ENCODE assay signal across 12 cellular contexts in the genomic region with DNA sequence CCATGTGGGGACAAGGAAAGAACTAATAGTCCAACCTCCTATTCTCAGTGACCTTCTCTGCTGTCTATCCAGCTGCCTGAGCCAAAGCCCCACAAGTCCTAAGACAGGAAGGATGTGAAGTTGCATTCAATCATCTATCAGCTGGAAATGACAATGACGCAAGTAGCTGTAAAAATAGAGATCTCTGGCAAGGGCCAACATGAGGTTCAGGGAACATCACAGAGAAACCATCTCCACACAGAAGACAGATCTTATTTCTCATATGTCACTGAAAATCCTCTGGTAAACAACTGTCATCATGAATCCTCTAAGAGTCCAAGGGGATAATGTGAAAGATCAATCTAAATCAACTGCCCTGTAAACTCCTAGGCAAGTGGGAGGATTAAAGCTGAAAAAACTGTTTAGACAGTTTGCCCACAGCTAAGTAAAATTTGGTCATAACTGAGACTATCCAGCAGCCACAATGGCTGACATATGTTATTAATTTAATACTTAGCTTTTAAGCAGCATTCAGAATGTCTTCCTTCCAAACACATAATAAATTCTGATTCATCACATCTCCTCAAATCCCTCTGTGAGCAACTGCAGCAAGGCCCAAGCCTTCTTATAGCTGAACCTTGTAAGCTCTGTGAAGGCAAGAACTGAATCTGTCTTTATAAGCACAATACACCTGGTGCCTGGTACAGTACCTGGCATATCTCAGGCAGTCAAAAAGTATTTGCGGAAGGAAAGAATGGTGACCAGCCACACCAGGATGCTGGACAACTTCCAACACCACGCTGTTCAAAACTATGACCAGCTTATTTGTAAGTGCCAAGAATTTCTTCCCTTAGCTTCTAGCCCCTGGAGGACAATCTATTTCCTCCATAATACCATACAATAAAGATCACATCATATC. TPM values are rescaled to one million over a fixed set of nuclear protein-coding genes. Genes with fewer than 3 reads are reported as not detected.
DNase-seq lines count a peak whose midpoint lies in the region; ATAC-seq, FAIRE-seq and TF ChIP-seq lines count a peak whose summit lies in the region.
"Had no signal": no experiment of that assay in that cellular context is flagged by ENCODE, and none has a peak within 500 bp of the region (broad histone marks: within the 10 kb centered on the region; RNA-seq: fewer than 3 reads in every experiment).

No MANE protein-coding gene starts in this region.

- H3K9me1 ChIP-seq in endothelial cell of umbilical vein (replicated peaks; ENCODE audit: control insufficient read depth, extremely low read depth, insufficient read depth, low read length) = peaks cover 2% of the 10 kb centered on the region

- ATAC-seq in naive thymus-derived CD8-positive, alpha-beta T cell = no peak
- no peak for ATAC-seq in GM23338

- H4K20me1 ChIP-seq in endothelial cell of umbilical vein (replicated peaks; ENCODE audit: control insufficient read depth, extremely low read depth, insufficient read depth, low read length) (no peaks in the 10 kb centered on the region), GM23338 (replicated peaks; ENCODE audit: insufficient read depth) (no peaks in the 10 kb centered on the region)

- H3K4me1 ChIP-seq in endothelial cell of umbilical vein (ENCODE audit: control insufficient read depth, extremely low read depth, insufficient read depth, low read length) = peaks cover 19% of the 10 kb centered on the region
- peaks cover 24% of the 10 kb centered on the region for H3K4me1 ChIP-seq in GM23338 (ENCODE audit: insufficient read depth)
- H3K4me1 ChIP-seq: testis had no signal

- peaks cover 0 to 44% (median 17%) of the 10 kb centered on the region in 3 donors for H3K36me3 Mint-ChIP-seq in naive thymus-derived CD8-positive, alpha-beta T cell
- H3K36me3 Mint-ChIP-seq in GM23338 (ENCODE audit: low read depth) = no peaks in the 10 kb centered on the region
- peaks cover 0 to 13% (median 3%) of the 10 kb centered on the region in 3 donors for H3K36me3 Mint-ChIP-seq in immature natural killer cell

- H3K4me1 Mint-ChIP-seq in naive thymus-derived CD8-positive, alpha-beta T cell = no peaks in the 10 kb centered on the region
- H3K4me1 Mint-ChIP-seq in GM23338 (peaks cover 23% of the 10 kb centered on the region), immature natural killer cell (no peaks in the 10 kb centered on the region)

- intact Hi-C loops in endothelial cell of umbilical vein (cut with micrococcal nuclease) = no loop called here

- FAIRE-seq in endothelial cell of umbilical vein (lab: Jason Lieb, UNC) = peak; percentile 83

- peaks cover 5% of the 10 kb centered on the region for H3F3A ChIP-seq in GM23338 (replicated peaks; ENCODE audit: low read depth)

- no peaks in the 10 kb centered on the region for H3K9me3 Mint-ChIP-seq in naive thymus-derived CD8-positive, alpha-beta T cell
- H3K9me3 Mint-ChIP-seq in GM23338 (no peaks in the 10 kb centered on the region), immature natural killer cell (no peaks in the 10 kb centered on the region)

- POLR2A ChIA-PET in endothelial cell of umbilical vein (lab: Charles Lee) = interaction anchor here (0.6 to 0.8 kb wide), 2 partner anchors 68 to 107 kb away, joined by 3 to 5 read pairs; no protein-coding TSS in a partner anchor
- POLR2A ChIA-PET in naive thymus-derived CD8-positive, alpha-beta T cell (lab: Charles Lee) = no interaction called here

- H3K9me3 ChIP-seq in endothelial cell of umbilical vein (replicated peaks; ENCODE audit: control insufficient read depth, insufficient read depth, low read length) = no peaks in the 10 kb centered on the region
- H3K9me3 ChIP-seq: testis had no signal

- H3K4me3 ChIP-seq in AG09309 (ENCODE audit: control insufficient read depth, low read depth, low read length) (no peak overlapping the region), endothelial cell of umbilical vein (replicated peaks in 1 of 3; ENCODE audit: insufficient read depth in 1 of 3, low read depth in 1 of 3, low read length in 3 of 3) (no peak overlapping the region), GM23338 (no peak overlapping the region)
- H3K4me3 ChIP-seq: testis had no signal

- TF ChIP-seq POLR2A in endothelial cell of umbilical vein (IDR thresholded peaks at IDR 0.05; ENCODE audit: low read depth, low read length) = no peak

- no TSS peak for BruUV-seq in endothelial cell of umbilical vein (replicated peaks; lab: Mats Ljungman, UMichigan)

- H3K9me2 ChIP-seq in GM23338 (ENCODE audit: insufficient read depth) = no peaks in the 10 kb centered on the region

- CTCF ChIA-PET in endothelial cell of umbilical vein (lab: Charles Lee) = interaction anchor here (0.9 to 2.2 kb wide), 11 partner anchors 9 to 233 kb away, joined by 3 to 14 read pairs (median 5); no protein-coding TSS in a partner anchor

- H3K27me3 Mint-ChIP-seq in naive thymus-derived CD8-positive, alpha-beta T cell = no peaks in the 10 kb centered on the region
- H3K27me3 Mint-ChIP-seq in GM23338 (ENCODE audit: insufficient read depth, low read depth, poor library complexity) = peaks cover 5% of the 10 kb centered on the region
- H3K27me3 Mint-ChIP-seq in immature natural killer cell (ENCODE audit: low read depth in 3 of 3) = no peaks in the 10 kb centered on the region

- H2AFZ ChIP-seq in endothelial cell of umbilical vein (ENCODE audit: low read depth, low read length) (no peak overlapping the region), GM23338 (no peak overlapping the region)

- no peaks in the 10 kb centered on the region for H3K79me2 ChIP-seq in endothelial cell of umbilical vein (ENCODE audit: control insufficient read depth, insufficient read depth, low read length)
- H3K79me2 ChIP-seq in GM23338 (replicated peaks; ENCODE audit: insufficient read depth) = no peaks in the 10 kb centered on the region

- H3K36me3 ChIP-seq in endothelial cell of umbilical vein (ENCODE audit: control insufficient read depth in 2 of 2, extremely low read depth in 1 of 2, insufficient read depth in 2 of 2, low read length in 2 of 2) (no peaks in the 10 kb centered on the region), GM23338 (ENCODE audit: insufficient read depth) (no peaks in the 10 kb centered on the region)

- no peak overlapping the region for H3K4me3 Mint-ChIP-seq in naive thymus-derived CD8-positive, alpha-beta T cell
- H3K4me3 Mint-ChIP-seq in GM23338 (no peak overlapping the region), immature natural killer cell (no peak overlapping the region)

- TF ChIP-seq CTCF in AG09309 (IDR thresholded peaks at IDR 0.05; ENCODE audit: control insufficient read depth, insufficient read depth, low read depth, low read length, missing control alignments) (no peak), endothelial cell of umbilical vein (IDR thresholded peaks at IDR 0.05; ENCODE audit: extremely low read depth in 1 of 2, insufficient read depth in 1 of 2, low read depth in 1 of 2, low read length in 2 of 2) (no peak), GM23338 (conservative IDR thresholded peaks at IDR 0.05; ENCODE audit: low read depth in 2 of 2) (no peak)

- H3K27ac Mint-ChIP-seq in naive thymus-derived CD8-positive, alpha-beta T cell = peak overlapping the region in 3 of 10 donors; percentile 9 to 60 (median 48)
- H3K27ac Mint-ChIP-seq in GM23338 (no peak overlapping the region), immature natural killer cell (no peak overlapping the region)

- no peaks in the 10 kb centered on the region for H3K27me3 ChIP-seq in endothelial cell of umbilical vein (ENCODE audit: control insufficient read depth in 2 of 2, insufficient read depth in 2 of 2, low read length in 2 of 2)
- no peaks in the 10 kb centered on the region for H3K27me3 ChIP-seq in GM23338 (ENCODE audit: insufficient read depth)
- H3K27me3 ChIP-seq: testis had no signal

- H3K4me2 ChIP-seq in endothelial cell of umbilical vein (ENCODE audit: insufficient read depth, low read length) (peak overlapping the region; percentile 30), GM23338 (no peak overlapping the region)

- H3K27ac ChIP-seq in endothelial cell of umbilical vein (ENCODE audit: insufficient read depth, low read depth, low read length) (peak overlapping the region; percentile 62), GM23338 (ENCODE audit: low read depth) (no peak overlapping the region)

- DNase-seq in AG09309 (ENCODE audit: low read depth) (peak; percentile 88), NCI-H69 (lab: John Stamatoyannopoulos, UW) (peak; percentile 16), endothelial cell of umbilical vein (ENCODE audit: low read depth, low spot score) (peak; percentile 69), mucosa of gallbladder (ENCODE audit: low spot score) (peak; percentile 51), GM23338 (ENCODE audit: low spot score) (no peak), immature natural killer cell (no peak)
- no peak for DNase-seq in naive thymus-derived CD8-positive, alpha-beta T cell
- no peak for DNase-seq in stimulated activated CD4-positive, alpha-beta T cell treated with anti-CD3 and anti-CD28 coated beads, Interleukin-2, amount 100 ng/mL, for 24 hours
- DNase-seq: activated naive CD4-positive, alpha-beta T cell treated with anti-CD3 and anti-CD28 coated beads, Interleukin-2, amount 50 U/mL, for 16 hours; COR-L47; NCI-H1092 treated with DMSO at 0.1 percent for 48 hours; testis had no signal

- dilution Hi-C loops in endothelial cell of umbilical vein (cut with MboI; ENCODE audit: extremely low pct_ligation_motif_present, low sequenced_read_pairs) = no loop called here

- H3K9ac ChIP-seq in endothelial cell of umbilical vein (replicated peaks; ENCODE audit: extremely low read depth, insufficient read depth, low read length) = peak overlapping the region; percentile 13

RNA-seq across cellular contexts. Expression of gene ALG9, which starts 52.0 kb away (rescaled TPM):
- total RNA-seq in endothelial cell of umbilical vein = 29.1 and 33.5 TPM in 2 replicates
- polyA plus RNA-seq in endothelial cell of umbilical vein = 29.4 TPM in 2 replicates
- polyA plus RNA-seq in endothelial cell of umbilical vein (2011; cell fraction: cytosol; rRNA removed) = 19.2 and 21.1 TPM in 2 replicates
- polyA plus RNA-seq in endothelial cell of umbilical vein (2011; cell fraction: nucleus; rRNA removed) = 48.4 and 54.2 TPM in 2 replicates
- 22.9 and 31.3 TPM in 2 replicates for polyA plus RNA-seq in endothelial cell of umbilical vein (2012)
- 61.2 and 61.9 TPM in 2 replicates for polyA minus RNA-seq in endothelial cell of umbilical vein
- 21.8 TPM for polyA minus RNA-seq in endothelial cell of umbilical vein (2011; cell fraction: cytosol; rRNA and poly(A)+ RNA removed)
- polyA minus RNA-seq in endothelial cell of umbilical vein (2011; cell fraction: nucleus; rRNA and poly(A)+ RNA removed) = 36.0 and 46.6 TPM in 2 replicates
- 42.4 TPM for total RNA-seq in mucosa of gallbladder
- total RNA-seq in naive thymus-derived CD8-positive, alpha-beta T cell = 10 to 100 TPM; 24.2 to 28.6 TPM
- polyA plus RNA-seq in naive thymus-derived CD8-positive, alpha-beta T cell = 10 to 100 TPM in 2 of 3 donors, 1 to 10 TPM in 1; 6.4 to 13.1 (median 11.9) TPM
- total RNA-seq in GM23338 (2014; rRNA removed; shearing (Covaris generic)) = 20.2 and 31.1 TPM in 2 replicates
- polyA plus RNA-seq in GM23338 (2016; fragmentation: Nextera tagmentation; extraction: Ambion mirVana) = 24.8 and 25.4 TPM in 2 replicates
- polyA plus RNA-seq in immature natural killer cell = 10 to 100 TPM in 2 of 3 donors, 1 to 10 TPM in 1; 7.1 to 12.9 (median 11.4) TPM

RNA-seq across cellular contexts. Expression of gene PPP2R1B, which starts 53.2 kb away (rescaled TPM):
- total RNA-seq in endothelial cell of umbilical vein (42.7 and 50.8 TPM in 2 replicates), mucosa of gallbladder (42.4 TPM)
- polyA plus RNA-seq in endothelial cell of umbilical vein (17.0 and 18.0 TPM in 2 replicates), GM23338 (2016; fragmentation: Nextera tagmentation; extraction: Ambion mirVana) (15.9 and 18.5 TPM in 2 replicates), immature natural killer cell (10 to 100 TPM; 12.0 to 20.3 (median 13.4) TPM)
- 20.0 and 22.9 TPM in 2 replicates for polyA plus RNA-seq in endothelial cell of umbilical vein (2011; cell fraction: cytosol; rRNA removed)
- 32.5 and 32.7 TPM in 2 replicates for polyA plus RNA-seq in endothelial cell of umbilical vein (2011; cell fraction: nucleus; rRNA removed)
- polyA plus RNA-seq in endothelial cell of umbilical vein (2012) = 31.6 and 33.7 TPM in 2 replicates
- polyA minus RNA-seq in endothelial cell of umbilical vein = 59.6 and 61.0 TPM in 2 replicates
- polyA minus RNA-seq in endothelial cell of umbilical vein (2011; cell fraction: cytosol; rRNA and poly(A)+ RNA removed) = 16.8 TPM
- 28.8 and 45.3 TPM in 2 replicates for polyA minus RNA-seq in endothelial cell of umbilical vein (2011; cell fraction: nucleus; rRNA and poly(A)+ RNA removed)
- total RNA-seq in naive thymus-derived CD8-positive, alpha-beta T cell = 10 to 100 TPM; 38.1 to 38.2 TPM
- 10 to 100 TPM; 12.5 to 14.8 (median 14.4) TPM for polyA plus RNA-seq in naive thymus-derived CD8-positive, alpha-beta T cell
- 75.3 and 82.0 TPM in 2 replicates for total RNA-seq in GM23338 (2014; rRNA removed; shearing (Covaris generic))

RNA-seq across cellular contexts. Expression of gene FDXACB1, which starts 59.6 kb away (rescaled TPM):
- total RNA-seq in endothelial cell of umbilical vein (1.4 and 3.3 TPM in 2 replicates), mucosa of gallbladder (1.8 TPM)
- polyA plus RNA-seq in endothelial cell of umbilical vein (1.1 and 1.3 TPM in 2 replicates), GM23338 (2016; fragmentation: Nextera tagmentation; extraction: Ambion mirVana) (1.6 TPM in 2 replicates), immature natural killer cell (1 to 10 TPM; 3.3 to 9.8 (median 5.8) TPM)
- 1.3 and 1.4 TPM in 2 replicates for polyA plus RNA-seq in endothelial cell of umbilical vein (2011; cell fraction: cytosol; rRNA removed)
- 1.9 and 2.2 TPM in 2 replicates for polyA plus RNA-seq in endothelial cell of umbilical vein (2011; cell fraction: nucleus; rRNA removed)
- 2.2 and 2.9 TPM in 2 replicates for polyA plus RNA-seq in endothelial cell of umbilical vein (2012)
- polyA minus RNA-seq in endothelial cell of umbilical vein = 1.1 and 2.0 TPM in 2 replicates
- polyA minus RNA-seq in endothelial cell of umbilical vein (2011; cell fraction: cytosol; rRNA and poly(A)+ RNA removed) = 1.9 TPM
- 0.77 and 1.5 TPM in 2 replicates for polyA minus RNA-seq in endothelial cell of umbilical vein (2011; cell fraction: nucleus; rRNA and poly(A)+ RNA removed)
- 1 to 10 TPM; 5.9 to 6.1 TPM for total RNA-seq in naive thymus-derived CD8-positive, alpha-beta T cell
- 1 to 10 TPM; 7.5 to 8.3 (median 7.6) TPM for polyA plus RNA-seq in naive thymus-derived CD8-positive, alpha-beta T cell
- total RNA-seq in GM23338 (2014; rRNA removed; shearing (Covaris generic)) = 2.4 and 3.0 TPM in 2 replicates

RNA-seq across cellular contexts. Expression of gene CFAP68, which starts 59.9 kb away (rescaled TPM):
- 7.4 TPM in 2 replicates for total RNA-seq in endothelial cell of umbilical vein
- polyA plus RNA-seq in endothelial cell of umbilical vein = 9.0 and 10.6 TPM in 2 replicates
- polyA plus RNA-seq in endothelial cell of umbilical vein (2011; cell fraction: cytosol; rRNA removed) = 9.1 and 9.9 TPM in 2 replicates
- polyA plus RNA-seq in endothelial cell of umbilical vein (2011; cell fraction: nucleus; rRNA removed) = 2.7 and 3.2 TPM in 2 replicates
- polyA plus RNA-seq in endothelial cell of umbilical vein (2012) = 15.1 and 15.3 TPM in 2 replicates
- polyA minus RNA-seq in endothelial cell of umbilical vein = 1.7 and 7.5 TPM in 2 replicates
- 3.9 TPM for polyA minus RNA-seq in endothelial cell of umbilical vein (2011; cell fraction: cytosol; rRNA and poly(A)+ RNA removed)
- 1.5 and 1.9 TPM in 2 replicates for polyA minus RNA-seq in endothelial cell of umbilical vein (2011; cell fraction: nucleus; rRNA and poly(A)+ RNA removed)
- total RNA-seq in mucosa of gallbladder = 21.8 TPM
- total RNA-seq in naive thymus-derived CD8-positive, alpha-beta T cell = 10 to 100 TPM; 22.9 to 25.6 TPM
- 10 to 100 TPM; 29.5 to 33.5 (median 33.4) TPM for polyA plus RNA-seq in naive thymus-derived CD8-positive, alpha-beta T cell
- 9.9 and 15.8 TPM in 2 replicates for total RNA-seq in GM23338 (2014; rRNA removed; shearing (Covaris generic))
- polyA plus RNA-seq in GM23338 (2016; fragmentation: Nextera tagmentation; extraction: Ambion mirVana) = 52.8 and 55.8 TPM in 2 replicates
- polyA plus RNA-seq in immature natural killer cell = 10 to 100 TPM; 12.4 to 14.5 (median 12.6) TPM

Comparison
In these comparisons a context has a peak if more than half of its experiments do, and no peak if none do; other contexts are left out.
1. DNase-seq: peak in AG09309 (single experiment), NCI-H69 (single experiment), endothelial cell of umbilical vein (single experiment) and mucosa of gallbladder (single experiment); none in naive thymus-derived CD8-positive, alpha-beta T cell (0 of 10), stimulated activated CD4-positive, alpha-beta T cell treated with anti-CD3 and anti-CD28 coated beads, Interleukin-2, amount 100 ng/mL, for 24 hours (0 of 2), GM23338 (single experiment) and immature natural killer cell (0 of 3).